In genomic region chr18:63848159-63848558, GRCh38 we compare ENCODE assay signal across 8 cellular contexts. TPM values are rescaled to one million over a fixed set of nuclear protein-coding genes. Genes with fewer than 3 reads are reported as not detected.
A peak's percentile ranks its signal among the peaks of the same experiment; 100 is the strongest.
DNase-seq lines count a peak whose midpoint lies in the region; ATAC-seq, FAIRE-seq and TF ChIP-seq lines count a peak whose summit lies in the region.

No MANE protein-coding gene starts in this region.

- H2AFZ ChIP-seq in OCI-LY7 (ENCODE audit: low read length), result no peak overlapping the region

- DNase-seq in AG09309 (ENCODE audit: low read depth) (peak; percentile 48), HL-60 (ENCODE audit: low read depth in 1 of 2, low spot score in 1 of 2) (peak; percentile 55 to 77), OCI-LY7 (ENCODE audit: low spot score) (peak; percentile 12), epithelial cell of proximal tubule (ENCODE audit: low read depth) (peak; percentile 13), pancreas (peak in 1 of 6 donors; percentile 12), NCI-H187 (lab: John Stamatoyannopoulos, UW) (no peak)

- ATAC-seq in GM18505 (IDR thresholded peaks at IDR 0.05; ENCODE audit: unreplicated experiment) (peak; percentile 61), pancreas (peak; percentile 78 to 93 (median 86)), GM21423 (IDR thresholded peaks at IDR 0.05; ENCODE audit: unreplicated experiment) (no peak)

- 2% methylated on average over 2 of the region's 2 CpGs for WGBS in pancreas, 2 donors

- FAIRE-seq in pancreas (lab: Jason Lieb, UNC), result no peak

- POLR2A ChIA-PET in OCI-LY7 (lab: Charles Lee), result interaction anchor here (0.7 kb wide), 1 partner anchor 271 kb away, joined by 3 read pairs; no protein-coding TSS in a partner anchor

- no peaks in the 10 kb centered on the region for H3K36me3 ChIP-seq in OCI-LY7 (ENCODE audit: insufficient read depth, low read length)
- H3K36me3 ChIP-seq in pancreas, result no peaks in the 10 kb centered on the region

- H3K27ac ChIP-seq in HL-60 (replicated peaks) (no peak overlapping the region), OCI-LY7 (ENCODE audit: low read depth, low read length, poor library complexity, severe bottlenecking) (no peak overlapping the region), pancreas (no peak overlapping the region)

- H3K79me2 ChIP-seq in OCI-LY7 (ENCODE audit: insufficient read depth, low read depth, low read length), result no peaks in the 10 kb centered on the region

- no peaks in the 10 kb centered on the region for H3K9me3 ChIP-seq in OCI-LY7 (ENCODE audit: low read length)
- no peaks in the 10 kb centered on the region for H3K9me3 ChIP-seq in pancreas

- H3K4me1 ChIP-seq in OCI-LY7 (ENCODE audit: insufficient read depth, low read length, poor library complexity, severe bottlenecking) (no peaks in the 10 kb centered on the region), pancreas (no peaks in the 10 kb centered on the region)

- no peak overlapping the region for H3K4me3 ChIP-seq in AG09309 (ENCODE audit: control insufficient read depth, low read depth, low read length)
- H3K4me3 ChIP-seq in HL-60 (replicated peaks; ENCODE audit: insufficient read depth, low read length), result no peak overlapping the region
- no peak overlapping the region for H3K4me3 ChIP-seq in OCI-LY7 (ENCODE audit: low read depth, low read length, poor library complexity, severe bottlenecking)
- no peak overlapping the region for H3K4me3 ChIP-seq in epithelial cell of proximal tubule (ENCODE audit: low read depth, low read length)
- H3K4me3 ChIP-seq in pancreas, result no peak overlapping the region

- TF ChIP-seq POLR2A in GM18505 (IDR thresholded peaks at IDR 0.05; ENCODE audit: borderline replicate concordance, extremely low read depth, insufficient read depth, insufficient read length), result no peak

- intact Hi-C loops in OCI-LY7 (cut with micrococcal nuclease; ENCODE audit: unreplicated experiment) (loop anchor here (5.0 kb wide), 1 partner anchor 331 kb away; no protein-coding TSS in a partner anchor), pancreas (cut with DNase I) (loop anchor here in 1 of 3 donors (10.0 kb wide), 1 partner anchor 333 kb away; no protein-coding TSS in a partner anchor)

- BruUV-seq in OCI-LY7 (replicated peaks; lab: Mats Ljungman, UMichigan), result no TSS peak

- no peaks in the 10 kb centered on the region for H3K27me3 ChIP-seq in HL-60 (ENCODE audit: insufficient read depth, poor library complexity, severe bottlenecking)
- H3K27me3 ChIP-seq in pancreas, result no peaks in the 10 kb centered on the region

- CTCF ChIA-PET in OCI-LY7 (lab: Charles Lee; ENCODE audit: unreplicated experiment), result no interaction called here

- H3K9me2 ChIP-seq in OCI-LY7 (ENCODE audit: insufficient read depth, low read length), result no peaks in the 10 kb centered on the region

- H4K20me1 ChIP-seq in OCI-LY7 (ENCODE audit: insufficient read depth, low read length), result no peaks in the 10 kb centered on the region

- no peak overlapping the region for H3K4me2 ChIP-seq in OCI-LY7 (ENCODE audit: low read length)

- TF ChIP-seq CTCF in AG09309 (IDR thresholded peaks at IDR 0.05; ENCODE audit: control insufficient read depth, insufficient read depth, low read depth, low read length, missing control alignments), result peak; percentile 72
- TF ChIP-seq CTCF in HL-60 (IDR thresholded peaks at IDR 0.05; ENCODE audit: insufficient read depth, low read length), result peak; percentile 85
- TF ChIP-seq CTCF in OCI-LY7 (conservative IDR thresholded peaks at IDR 0.05; ENCODE audit: low read length), result peak; percentile 61
- TF ChIP-seq CTCF in epithelial cell of proximal tubule (conservative IDR thresholded peaks at IDR 0.05; ENCODE audit: low read depth, low read length), result peak; percentile 83
- TF ChIP-seq CTCF in pancreas (IDR thresholded peaks at IDR 0.05), result peak; percentile 9 to 40 (median 24)

RNA-seq across cellular contexts. Expression of gene SERPINB2, which starts 39.3 kb away (rescaled TPM):
- total RNA-seq in OCI-LY7 (2014; rRNA removed; shearing (Covaris generic)), result not detected in 2 replicates
- total RNA-seq in OCI-LY7 (2022) (not detected in 2 replicates), epithelial cell of proximal tubule (1.6 and 1.9 TPM in 2 replicates), pancreas (1 to 10 TPM in 2 of 6 donors, under 1 TPM in 3, not detected in 1; 0.22 to 9.7 (median 0.40) TPM)
- polyA plus RNA-seq in pancreas, result under 1 TPM; 0.46 to 0.52 TPM

RNA-seq across cellular contexts. Expression of gene SERPINB10, which starts 59.6 kb away (rescaled TPM):
- not detected in 2 replicates for total RNA-seq in OCI-LY7 (2014; rRNA removed; shearing (Covaris generic))
- total RNA-seq in OCI-LY7 (2022), result not detected in 2 replicates
- 0.98 TPM in 1 of 2 replicates, not detected in the other for total RNA-seq in epithelial cell of proximal tubule
- not detected for total RNA-seq in pancreas
- not detected for polyA plus RNA-seq in pancreas

Comparison
In these comparisons a context has a peak if more than half of its experiments do, and no peak if none do; other contexts are left out.
1. DNase-seq: peak in AG09309 (single experiment), HL-60 (2 of 2), OCI-LY7 (single experiment) and epithelial cell of proximal tubule (single experiment); none in NCI-H187 (0 of 2).
2. CTCF ChIP-seq: peak in every context shown above with its lines; median percentile 85 in HL-60; 83 in epithelial cell of proximal tubule; 72 in AG09309; 61 in OCI-LY7; 24 in pancreas.